ENCODE assay signal across 8 cellular contexts in genomic region chr1:51331206-51332100, GRCh38. TPM values are rescaled to one million over a fixed set of nuclear protein-coding genes. Genes with fewer than 3 reads are reported as not detected.
DNase-seq lines count a peak whose midpoint lies in the region; ATAC-seq, FAIRE-seq and TF ChIP-seq lines count a peak whose summit lies in the region.

No MANE protein-coding gene starts in this region.

- H3K4me3 ChIP-seq in hepatocyte: no peak overlapping the region
- peak overlapping the region in 1 of 2 donors; percentile 62 for H3K4me3 ChIP-seq in small intestine (ENCODE audit: low read depth in 1 of 2, low read length in 2 of 2)

- H3K36me3 ChIP-seq in hepatocyte (replicated peaks; ENCODE audit: insufficient read depth, low read depth) (no peaks in the 10 kb centered on the region), small intestine (ENCODE audit: control insufficient read depth in 2 of 2, insufficient read depth in 2 of 2, low read length in 2 of 2) (no peaks in the 10 kb centered on the region)

- ATAC-seq in GM21619 (IDR thresholded peaks at IDR 0.05; ENCODE audit: unreplicated experiment): peak; percentile 62
- no peak for ATAC-seq in HG02870 (IDR thresholded peaks at IDR 0.05; ENCODE audit: unreplicated experiment)

- WGBS in hepatocyte (ENCODE audit: low lambda C conversion rate, missing lambda C conversion rate): 38% methylated on average over 7 of the region's 7 CpGs
- WGBS in small intestine, 3 donors: 34 to 43% (median 37%) methylated on average over 7 of the region's 7 CpGs

- peaks cover 18% of the 10 kb centered on the region for H3K27me3 Mint-ChIP-seq in activated naive CD8-positive, alpha-beta T cell

- H3K9me3 ChIP-seq in hepatocyte (ENCODE audit: low read depth) (no peaks in the 10 kb centered on the region), small intestine (ENCODE audit: control insufficient read depth, low read depth) (no peaks in the 10 kb centered on the region)

- DNase-seq in DMS53 treated with DMSO at 0.1 percent for 48 hours (lab: John Stamatoyannopoulos, UW; ENCODE audit: unreplicated experiment) (peak; percentile 96), NCI-H146 (lab: John Stamatoyannopoulos, UW) (peak; percentile 81), hepatocyte (ENCODE audit: low spot score) (peak; percentile 70), small intestine (peak; percentile 67), putamen (ENCODE audit: low spot score) (no peak)

- H3K4me1 Mint-ChIP-seq in activated naive CD8-positive, alpha-beta T cell (ENCODE audit: low read depth): peaks cover 7% of the 10 kb centered on the region

- peaks cover 8% of the 10 kb centered on the region for H3K4me1 ChIP-seq in hepatocyte (ENCODE audit: insufficient read depth)
- H3K4me1 ChIP-seq in small intestine (ENCODE audit: control insufficient read depth in 2 of 2, insufficient read depth in 1 of 2, low read depth in 1 of 2, low read length in 1 of 2): peaks cover 2 to 4% of the 10 kb centered on the region in 2 donors

- no peaks in the 10 kb centered on the region for H3K9me2 ChIP-seq in hepatocyte (replicated peaks; ENCODE audit: insufficient read depth)

- no peak for FAIRE-seq in small intestine (lab: Jason Lieb, UNC)

- H3K9me3 Mint-ChIP-seq in activated naive CD8-positive, alpha-beta T cell (ENCODE audit: low read depth): no peaks in the 10 kb centered on the region

- no peaks in the 10 kb centered on the region for H3K27me3 ChIP-seq in hepatocyte
- no peaks in the 10 kb centered on the region for H3K27me3 ChIP-seq in small intestine (ENCODE audit: control insufficient read depth in 2 of 2, insufficient read depth in 2 of 2, low read length in 2 of 2)

- H3K4me3 Mint-ChIP-seq in activated naive CD8-positive, alpha-beta T cell: peak overlapping the region; percentile 91

- H3K27ac ChIP-seq in hepatocyte (peak overlapping the region; percentile 87), small intestine (ENCODE audit: low read depth in 1 of 2, low read length in 1 of 2) (peak overlapping the region in 1 of 2 donors; percentile 43)

- no peaks in the 10 kb centered on the region for H3K36me3 Mint-ChIP-seq in activated naive CD8-positive, alpha-beta T cell

- no peak overlapping the region for H3K27ac Mint-ChIP-seq in activated naive CD8-positive, alpha-beta T cell

- no peak for TF ChIP-seq CTCF in hepatocyte (IDR thresholded peaks at IDR 0.05; ENCODE audit: poor library complexity)

- H2AFZ ChIP-seq in hepatocyte: peak overlapping the region; percentile 38

- peak overlapping the region; percentile 92 for H3K4me2 ChIP-seq in hepatocyte

- no peaks in the 10 kb centered on the region for H3K79me2 ChIP-seq in hepatocyte

- no peaks in the 10 kb centered on the region for H4K20me1 ChIP-seq in hepatocyte (ENCODE audit: insufficient read depth, poor library complexity, severe bottlenecking)

RNA-seq across cellular contexts. Expression of gene TTC39A, which starts 1.1 kb away (rescaled TPM):
- 35.1 and 40.0 TPM in 2 replicates for total RNA-seq in hepatocyte
- polyA plus RNA-seq in hepatocyte: 18.9 and 20.5 TPM in 2 replicates
- 10 to 100 TPM in 2 of 3 donors, 1 to 10 TPM in 1; 9.3 to 15.4 (median 10.3) TPM for polyA plus RNA-seq in small intestine
